12 cellular contexts compared by ENCODE assay signal in genomic region chr4:76341063-76341462, GRCh38. TPM values are rescaled to one million over a fixed set of nuclear protein-coding genes. Genes with fewer than 3 reads are reported as not detected.
A peak's percentile ranks its signal among the peaks of the same experiment; 100 is the strongest.
DNase-seq lines count a peak whose midpoint lies in the region; ATAC-seq lines count a peak whose summit lies in the region.
"Had no signal": no experiment of that assay in that cellular context is flagged by ENCODE, and none has a peak within 500 bp of the region (broad histone marks: within the 10 kb centered on the region; RNA-seq: fewer than 3 reads in every experiment).

No MANE protein-coding gene starts in this region.

- ATAC-seq in Right ventricle myocardium inferior (peak; percentile 20), left cardiac atrium (peak; percentile 90 to 98), GM18907 (IDR thresholded peaks at IDR 0.05; ENCODE audit: unreplicated experiment) (no peak)

- DNase-seq in Right ventricle myocardium inferior (ENCODE audit: missing footprints) (no peak), cardiac septum (ENCODE audit: low spot score) (no peak), amniotic epithelial cell (ENCODE audit: low read depth) (peak; percentile 90), left cardiac atrium (no peak), NCI-H510A (lab: John Stamatoyannopoulos, UW) (no peak), ureter (ENCODE audit: low spot score) (no peak), NAMALWA (ENCODE audit: low spot score) (no peak)
- DNase-seq: activated T-cell treated with anti-CD3 and anti-CD28 coated beads, Interleukin-2, amount 50 U/mL, for 48 hours; dermis blood vessel endothelial cell; NCI-H748 treated with DMSO at 0.1 percent for 48 hours; T1000 had no signal

- intact Hi-C loops in Right ventricle myocardium inferior (cut with DNase I) (loop anchor here (2.0 kb wide), 1 partner anchor 34 kb away; the partner anchor contains the start of gene STBD1), cardiac septum (cut with DNase I) (loop anchor here (2.0 kb wide), 1 partner anchor 32 kb away; no protein-coding TSS in a partner anchor), left cardiac atrium (cut with DNase I) (no loop called here)

RNA-seq across cellular contexts. Expression of gene STBD1, which starts 34.5 kb away (rescaled TPM):
- total RNA-seq in Right ventricle myocardium inferior (29.4 TPM), cardiac septum (37.6 TPM), left cardiac atrium (10 to 100 TPM; 27.2 to 36.7 TPM), ureter (6.9 TPM)

Comparison
In these comparisons a context has a peak if more than half of its experiments do, and no peak if none do; other contexts are left out.
1. intact Hi-C loops: an anchor here in Right ventricle myocardium inferior (2.0 kb wide) and cardiac septum (2.0 kb wide); none called in left cardiac atrium.